ENCODE assay signal across 3 cellular contexts in the genomic region with DNA sequence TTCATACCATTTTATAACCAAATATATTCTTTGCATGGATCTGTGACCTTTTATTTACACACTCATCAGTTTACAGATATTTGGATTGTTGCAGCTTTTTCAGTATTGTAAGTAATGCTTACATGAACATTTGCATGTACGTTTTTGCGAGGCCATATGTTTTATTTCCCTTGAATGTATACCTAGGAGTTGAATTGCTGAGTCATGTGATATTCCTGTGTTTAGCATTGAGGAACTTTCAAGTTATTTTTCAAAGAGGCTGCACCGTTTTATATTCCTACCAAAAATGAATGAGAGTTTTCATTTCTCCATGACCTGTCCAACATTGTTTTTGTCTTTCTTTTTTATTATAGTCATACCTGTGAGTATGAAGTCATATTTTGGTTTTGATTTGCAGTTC.
A peak's percentile ranks its signal among the peaks of the same experiment; 100 is the strongest.
TF ChIP-seq lines count a peak whose summit lies in the region.

No MANE protein-coding gene starts in this region.

TF ChIP-seq in A549, 52 proteins besides CTCF, POLR2A, EP300 and RAD21:
- peak; percentile 31; the same call in 1 of the 2 replicates for TF ChIP-seq NFE2L2 (conservative IDR thresholded peaks at IDR 0.05; ENCODE audit: low read length)
- TF ChIP-seq, protein P1, sequence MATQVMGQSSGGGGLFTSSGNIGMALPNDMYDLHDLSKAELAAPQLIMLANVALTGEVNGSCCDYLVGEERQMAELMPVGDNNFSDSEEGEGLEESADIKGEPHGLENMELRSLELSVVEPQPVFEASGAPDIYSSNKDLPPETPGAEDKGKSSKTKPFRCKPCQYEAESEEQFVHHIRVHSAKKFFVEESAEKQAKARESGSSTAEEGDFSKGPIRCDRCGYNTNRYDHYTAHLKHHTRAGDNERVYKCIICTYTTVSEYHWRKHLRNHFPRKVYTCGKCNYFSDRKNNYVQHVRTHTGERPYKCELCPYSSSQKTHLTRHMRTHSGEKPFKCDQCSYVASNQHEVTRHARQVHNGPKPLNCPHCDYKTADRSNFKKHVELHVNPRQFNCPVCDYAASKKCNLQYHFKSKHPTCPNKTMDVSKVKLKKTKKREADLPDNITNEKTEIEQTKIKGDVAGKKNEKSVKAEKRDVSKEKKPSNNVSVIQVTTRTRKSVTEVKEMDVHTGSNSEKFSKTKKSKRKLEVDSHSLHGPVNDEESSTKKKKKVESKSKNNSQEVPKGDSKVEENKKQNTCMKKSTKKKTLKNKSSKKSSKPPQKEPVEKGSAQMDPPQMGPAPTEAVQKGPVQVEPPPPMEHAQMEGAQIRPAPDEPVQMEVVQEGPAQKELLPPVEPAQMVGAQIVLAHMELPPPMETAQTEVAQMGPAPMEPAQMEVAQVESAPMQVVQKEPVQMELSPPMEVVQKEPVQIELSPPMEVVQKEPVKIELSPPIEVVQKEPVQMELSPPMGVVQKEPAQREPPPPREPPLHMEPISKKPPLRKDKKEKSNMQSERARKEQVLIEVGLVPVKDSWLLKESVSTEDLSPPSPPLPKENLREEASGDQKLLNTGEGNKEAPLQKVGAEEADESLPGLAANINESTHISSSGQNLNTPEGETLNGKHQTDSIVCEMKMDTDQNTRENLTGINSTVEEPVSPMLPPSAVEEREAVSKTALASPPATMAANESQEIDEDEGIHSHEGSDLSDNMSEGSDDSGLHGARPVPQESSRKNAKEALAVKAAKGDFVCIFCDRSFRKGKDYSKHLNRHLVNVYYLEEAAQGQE (IDR thresholded peaks at IDR 0.05): no peak
- TF ChIP-seq MAFK (IDR thresholded peaks at IDR 0.05; ENCODE audit: partially characterized antibody): peak; percentile 87

TF ChIP-seq in GM23338, 12 proteins besides CTCF, POLR2A, EP300 and RAD21:
- TF ChIP-seq POLR2AphosphoS5 (IDR thresholded peaks at IDR 0.05; ENCODE audit: low read depth): no peak

TF ChIP-seq in K562, 482 proteins besides CTCF, POLR2A, EP300 and RAD21:
- TF ChIP-seq C11orf30 (IDR thresholded peaks at IDR 0.05; ENCODE audit: low read depth) (peak; percentile 74), MAFF (IDR thresholded peaks at IDR 0.05; ENCODE audit: low read length) (peak; percentile 77), NFE2L1 (tag; IDR thresholded peaks at IDR 0.05; ENCODE audit: borderline replicate concordance, low read depth) (peak; percentile 31; the same call in 1 of the 2 replicates), BHLHE40 (IDR thresholded peaks at IDR 0.05; ENCODE audit: low read length) (no peak), HLTF (IDR thresholded peaks at IDR 0.05) (no peak), HSF4 (CRISPR knock-in tag; IDR thresholded peaks at IDR 0.05; ENCODE audit: borderline replicate concordance) (no peak), ZNF316 (IDR thresholded peaks at IDR 0.05) (peak; percentile 88), MAFK (IDR thresholded peaks at IDR 0.05; ENCODE audit: low read length) (peak; percentile 71; the same call in 1 of the 2 replicates), MAFG (tag; conservative IDR thresholded peaks at IDR 0.05) (peak; percentile 74), NFE2 (IDR thresholded peaks at IDR 0.05; ENCODE audit: low read depth) (0 out of 2 replicates have a peak, but pooled peaks have one; percentile 36)
- TF ChIP-seq, protein P2, sequence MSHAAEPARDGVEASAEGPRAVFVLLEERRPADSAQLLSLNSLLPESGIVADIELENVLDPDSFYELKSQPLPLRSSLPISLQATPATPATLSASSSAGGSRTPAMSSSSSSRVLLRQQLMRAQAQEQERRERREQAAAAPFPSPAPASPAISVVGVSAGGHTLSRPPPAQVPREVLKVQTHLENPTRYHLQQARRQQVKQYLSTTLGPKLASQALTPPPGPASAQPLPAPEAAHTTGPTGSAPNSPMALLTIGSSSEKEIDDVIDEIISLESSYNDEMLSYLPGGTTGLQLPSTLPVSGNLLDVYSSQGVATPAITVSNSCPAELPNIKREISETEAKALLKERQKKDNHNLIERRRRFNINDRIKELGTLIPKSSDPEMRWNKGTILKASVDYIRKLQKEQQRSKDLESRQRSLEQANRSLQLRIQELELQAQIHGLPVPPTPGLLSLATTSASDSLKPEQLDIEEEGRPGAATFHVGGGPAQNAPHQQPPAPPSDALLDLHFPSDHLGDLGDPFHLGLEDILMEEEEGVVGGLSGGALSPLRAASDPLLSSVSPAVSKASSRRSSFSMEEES (CRISPR knock-in tag; IDR thresholded peaks at IDR 0.05): 0 out of 2 replicates have a peak, but pooled peaks have one; percentile 3
